In genomic region chr17:57534863-57535651, GRCh38 we compare ENCODE assay signal across 11 cellular contexts.
DNase-seq lines count a peak whose midpoint lies in the region; ATAC-seq, FAIRE-seq and TF ChIP-seq lines count a peak whose summit lies in the region.
"Had no signal": no experiment of that assay in that cellular context is flagged by ENCODE, and none has a peak within 500 bp of the region (broad histone marks: within the 10 kb centered on the region; RNA-seq: fewer than 3 reads in every experiment).

No MANE protein-coding gene starts in this region.

- peaks cover 15% of the 10 kb centered on the region for H3K4me1 Mint-ChIP-seq in astrocyte (ENCODE audit: low read depth, unreplicated experiment)

- no peaks in the 10 kb centered on the region for H3K36me3 ChIP-seq in astrocyte (ENCODE audit: insufficient read depth, low read length)
- H3K36me3 ChIP-seq in parathyroid adenoma (ENCODE audit: control insufficient read depth, insufficient read depth, low read length) = no peaks in the 10 kb centered on the region
- H3K36me3 ChIP-seq in GM23248 (ENCODE audit: low read depth) = no peaks in the 10 kb centered on the region

- peaks cover 13% of the 10 kb centered on the region for H3K4me1 ChIP-seq in astrocyte (ENCODE audit: insufficient read depth, low read length)
- H3K4me1 ChIP-seq in parathyroid adenoma = peaks cover 94% of the 10 kb centered on the region
- peaks cover 8% of the 10 kb centered on the region for H3K4me1 ChIP-seq in GM23248 (ENCODE audit: insufficient read depth)

- no peak for FAIRE-seq in astrocyte (lab: Jason Lieb, UNC)

- no peaks in the 10 kb centered on the region for H3K9me2 ChIP-seq in GM23248 (ENCODE audit: insufficient read depth)

- peaks cover 4% of the 10 kb centered on the region for H3K36me3 Mint-ChIP-seq in astrocyte (ENCODE audit: low read depth, unreplicated experiment)

- H2AFZ ChIP-seq in astrocyte (ENCODE audit: low read depth, low read length) = no peak overlapping the region
- H2AFZ ChIP-seq in parathyroid adenoma = no peak overlapping the region
- no peak overlapping the region for H2AFZ ChIP-seq in GM23248
- H2AFZ ChIP-seq: GM23338 had no signal

- H3K27ac ChIP-seq in astrocyte (ENCODE audit: low read depth, low read length) = no peak overlapping the region
- H3K27ac ChIP-seq in parathyroid adenoma = peak overlapping the region; percentile 96
- no peak overlapping the region for H3K27ac ChIP-seq in GM23248

- no peak overlapping the region for H3K4me3 Mint-ChIP-seq in astrocyte (ENCODE audit: unreplicated experiment)
- H3K4me3 Mint-ChIP-seq: GM23338 had no signal

- H3K27ac Mint-ChIP-seq in astrocyte (ENCODE audit: unreplicated experiment) = peak overlapping the region; percentile 28
- H3K27ac Mint-ChIP-seq: GM23338 had no signal

- no peak overlapping the region for H3K4me2 ChIP-seq in astrocyte (ENCODE audit: low read length)
- peak overlapping the region; percentile 53 for H3K4me2 ChIP-seq in parathyroid adenoma (ENCODE audit: low read length)
- H3K4me2 ChIP-seq in GM23248 (ENCODE audit: unreplicated experiment) = no peak overlapping the region
- H3K4me2 ChIP-seq: GM23338 had no signal

- 71 to 73% methylated on average over 6 of the region's 6 CpGs for WGBS in GM23248 (ENCODE audit: low coverage in 1 of 2, low lambda C conversion rate in 2 of 2, missing lambda C conversion rate in 2 of 2), 2 experiments

- H3F3A ChIP-seq in GM23248 (ENCODE audit: insufficient read depth) = 0 out of 2 replicates have a peak, but pooled peaks cover 6% of the 10 kb centered on the region

- H4K20me1 ChIP-seq in astrocyte (ENCODE audit: insufficient read depth, low read length) = no peaks in the 10 kb centered on the region
- H4K20me1 ChIP-seq in GM23248 (ENCODE audit: insufficient read depth) = no peaks in the 10 kb centered on the region

- H3K27me3 ChIP-seq in astrocyte (ENCODE audit: insufficient read depth, low read length) (no peaks in the 10 kb centered on the region), parathyroid adenoma (ENCODE audit: control insufficient read depth, insufficient read depth, low read length) (no peaks in the 10 kb centered on the region), GM23248 (replicated peaks; ENCODE audit: insufficient read depth) (no peaks in the 10 kb centered on the region)

- in situ Hi-C loops in GM23248 (cut with MboI) = no loop called here

- no peaks in the 10 kb centered on the region for H3K79me2 ChIP-seq in astrocyte (ENCODE audit: insufficient read depth, low read length)
- peaks cover 11% of the 10 kb centered on the region for H3K79me2 ChIP-seq in parathyroid adenoma
- no peaks in the 10 kb centered on the region for H3K79me2 ChIP-seq in GM23248 (ENCODE audit: insufficient read depth)

- H3K9me3 ChIP-seq in astrocyte (ENCODE audit: insufficient read depth, low read depth, low read length) (no peaks in the 10 kb centered on the region), parathyroid adenoma (ENCODE audit: control insufficient read depth, low read length) (no peaks in the 10 kb centered on the region), GM23248 (ENCODE audit: low read depth) (no peaks in the 10 kb centered on the region)

- DNase-seq in HT-29 (ENCODE audit: low spot score) (peak; percentile 44), NCI-H2081 treated with DMSO at 0.1 percent for 48 hours (lab: John Stamatoyannopoulos, UW) (peak; percentile 70), astrocyte (ENCODE audit: low read depth) (no peak), GM23248 (no peak), GM19238 (ENCODE audit: insufficient read length, low spot score) (no peak)
- DNase-seq: activated naive CD4-positive, alpha-beta T cell; stimulated activated CD4-positive, alpha-beta T cell treated with anti-CD3 and anti-CD28 coated beads, Interleukin-2, amount 100 ng/mL, for 24 hours had no signal

- H3K4me3 ChIP-seq in astrocyte (ENCODE audit: insufficient read depth, low read depth, low read length) (no peak overlapping the region), parathyroid adenoma (ENCODE audit: low read depth, low read length) (peak overlapping the region; percentile 23), GM23248 (no peak overlapping the region)
- H3K4me3 ChIP-seq: GM23338, lung had no signal

- H3K9ac ChIP-seq in astrocyte (ENCODE audit: low read length) = no peak overlapping the region
- no peak overlapping the region for H3K9ac ChIP-seq in parathyroid adenoma
- no peak overlapping the region for H3K9ac ChIP-seq in GM23248

- no peaks in the 10 kb centered on the region for H3K27me3 Mint-ChIP-seq in astrocyte (ENCODE audit: low read depth, unreplicated experiment)

- H3K9me3 Mint-ChIP-seq in astrocyte (ENCODE audit: unreplicated experiment) = no peaks in the 10 kb centered on the region
- H3K9me3 Mint-ChIP-seq: GM23338 had no signal

- ATAC-seq in GM21825 (IDR thresholded peaks at IDR 0.05; ENCODE audit: unreplicated experiment) = no peak
- ATAC-seq: GM23338 had no signal

- TF ChIP-seq CTCF in astrocyte (IDR thresholded peaks at IDR 0.05; ENCODE audit: insufficient read depth, low read depth, low read length) = no peak
- no peak for TF ChIP-seq CTCF in parathyroid adenoma (IDR thresholded peaks at IDR 0.05)

Comparison
In these comparisons a context has a peak if more than half of its experiments do, and no peak if none do; other contexts are left out.
1. DNase-seq: peak in HT-29 (single experiment) and NCI-H2081 treated with DMSO at 0.1 percent for 48 hours (single experiment); none in astrocyte (single experiment), GM23248 (single experiment) and GM19238 (single experiment).